21 cellular contexts compared by ENCODE assay signal in the genomic region with DNA sequence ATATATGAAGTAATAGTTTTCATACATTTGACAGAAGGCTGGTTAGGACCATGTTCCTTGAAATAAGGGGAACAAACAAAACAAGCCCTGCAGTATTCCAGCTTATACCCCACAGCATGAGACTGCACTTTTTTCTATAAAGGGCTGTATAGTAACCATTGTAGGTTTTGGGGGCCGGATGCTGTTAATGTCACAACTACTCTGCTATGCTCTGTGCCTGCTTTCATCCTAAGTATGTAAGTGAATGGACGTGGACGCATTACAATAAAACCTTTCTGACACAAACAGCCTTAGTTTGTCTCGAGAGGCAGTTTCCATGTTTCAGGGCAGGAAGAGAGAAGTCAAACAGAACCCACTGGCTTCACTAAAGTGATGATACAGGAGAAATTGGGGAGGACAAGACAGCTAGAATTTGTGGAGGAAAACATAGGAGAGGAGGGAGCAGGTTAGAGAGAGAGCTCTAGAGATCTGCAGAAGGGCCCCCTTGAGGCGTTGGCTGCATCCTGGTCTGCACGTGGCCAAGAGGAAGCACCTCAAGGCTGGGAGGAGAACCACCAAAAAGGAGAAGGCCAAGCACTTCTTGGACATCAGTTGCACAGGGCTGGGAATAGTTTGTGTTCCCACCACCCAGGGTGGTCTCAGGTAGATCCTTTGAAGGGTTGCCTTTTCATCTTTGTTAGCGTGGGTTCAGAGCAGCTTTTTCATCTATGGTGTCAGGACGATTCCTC.
DNase-seq lines count a peak whose midpoint lies in the region; ATAC-seq and TF ChIP-seq lines count a peak whose summit lies in the region.
"Had no signal": no experiment of that assay in that cellular context is flagged by ENCODE, and none has a peak within 500 bp of the region (broad histone marks: within the 10 kb centered on the region; RNA-seq: fewer than 3 reads in every experiment).

No MANE protein-coding gene starts in this region.

- CTCF ChIA-PET in activated CD4-positive, alpha-beta T cell treated with anti-CD3 and anti-CD28 coated beads, Interleukin-2, amount 10 ng/mL, durations not matched to agents 7 days and 5 days (lab: Charles Lee): interaction anchor here (1.3 kb wide), 1 partner anchor 27 kb away, joined by 3 read pairs; no protein-coding TSS in a partner anchor
- CTCF ChIA-PET in activated CD4-positive, alpha-beta T cell treated with anti-CD3 and anti-CD28 coated beads for 36 hours (lab: Charles Lee): interaction anchor here (0.6 kb wide), 1 partner anchor 990 kb away, joined by 3 read pairs; no protein-coding TSS in a partner anchor
- CTCF ChIA-PET in WTC11 (lab: Charles Lee): interaction anchor here (1.9 kb wide), 1 partner anchor 56 kb away, joined by 5 read pairs; no protein-coding TSS in a partner anchor

- H3K27me3 ChIP-seq in GM23338 (ENCODE audit: insufficient read depth) (no peaks in the 10 kb centered on the region), right atrium auricular region (no peaks in the 10 kb centered on the region)
- H3K27me3 ChIP-seq: BLaER1 treated with 17β-estradiol and CSF1 and Interleukin-3, amounts not matched to agents 10 nM and 100 nM; colonic mucosa; MG63 had no signal

- no peaks in the 10 kb centered on the region for H3K4me1 Mint-ChIP-seq in activated CD4-positive, alpha-beta T cell treated with anti-CD3 and anti-CD28 coated beads, Interleukin-2, amount 10 ng/mL, durations not matched to agents 7 days and 5 days
- peaks cover 2% of the 10 kb centered on the region for H3K4me1 Mint-ChIP-seq in activated CD4-positive, alpha-beta T cell treated with anti-CD3 and anti-CD28 coated beads for 36 hours
- H3K4me1 Mint-ChIP-seq in GM23338 (peaks cover 35% of the 10 kb centered on the region), WTC11 (peaks cover 40% of the 10 kb centered on the region), nephron progenitor cell (peaks cover 15% of the 10 kb centered on the region)

- H3K4me3 ChIP-seq in GM23338 (no peak overlapping the region), right atrium auricular region (no peak overlapping the region)
- H3K4me3 ChIP-seq: BLaER1 treated with 17β-estradiol and CSF1 and Interleukin-3, amounts not matched to agents 10 nM and 100 nM; colonic mucosa; lung; MG63; PC-9 had no signal

- no peaks in the 10 kb centered on the region for H3K9me3 Mint-ChIP-seq in activated CD4-positive, alpha-beta T cell treated with anti-CD3 and anti-CD28 coated beads, Interleukin-2, amount 10 ng/mL, durations not matched to agents 7 days and 5 days
- no peaks in the 10 kb centered on the region for H3K9me3 Mint-ChIP-seq in activated CD4-positive, alpha-beta T cell treated with anti-CD3 and anti-CD28 coated beads for 36 hours (ENCODE audit: low read depth)
- H3K9me3 Mint-ChIP-seq in GM23338: no peaks in the 10 kb centered on the region
- H3K9me3 Mint-ChIP-seq in WTC11: no peaks in the 10 kb centered on the region
- no peaks in the 10 kb centered on the region for H3K9me3 Mint-ChIP-seq in nephron progenitor cell
- H3K9me3 Mint-ChIP-seq: naive thymus-derived CD8-positive, alpha-beta T cell had no signal

- H3K27ac ChIP-seq in GM23338 (ENCODE audit: low read depth): peak overlapping the region; percentile 46; the same call in 1 of the 2 replicates
- no peak overlapping the region for H3K27ac ChIP-seq in right atrium auricular region
- H3K27ac ChIP-seq: colonic mucosa, PC-9 had no signal

- POLR2A ChIA-PET in activated CD4-positive, alpha-beta T cell treated with anti-CD3 and anti-CD28 coated beads, Interleukin-2, amount 10 ng/mL, durations not matched to agents 7 days and 5 days (lab: Charles Lee): no interaction called here
- POLR2A ChIA-PET in activated CD4-positive, alpha-beta T cell treated with anti-CD3 and anti-CD28 coated beads for 36 hours (lab: Charles Lee): interaction anchor here (0.6 kb wide), 1 partner anchor 462 kb away, joined by 3 read pairs; no protein-coding TSS in a partner anchor
- POLR2A ChIA-PET in WTC11 (lab: Charles Lee): no interaction called here

- H3F3A ChIP-seq in GM23338 (replicated peaks; ENCODE audit: low read depth): no peaks in the 10 kb centered on the region; the same call in 1 of the 2 replicates

- no peaks in the 10 kb centered on the region for H3K9me2 ChIP-seq in GM23338 (ENCODE audit: insufficient read depth)
- H3K9me2 ChIP-seq: SK-N-SH had no signal

- H3K4me3 Mint-ChIP-seq in activated CD4-positive, alpha-beta T cell treated with anti-CD3 and anti-CD28 coated beads, Interleukin-2, amount 10 ng/mL, durations not matched to agents 7 days and 5 days: no peak overlapping the region
- no peak overlapping the region for H3K4me3 Mint-ChIP-seq in activated CD4-positive, alpha-beta T cell treated with anti-CD3 and anti-CD28 coated beads for 36 hours
- H3K4me3 Mint-ChIP-seq in GM23338 (peak overlapping the region; percentile 8; the same call in 1 of the 3 replicates), WTC11 (no peak overlapping the region), nephron progenitor cell (no peak overlapping the region)
- H3K4me3 Mint-ChIP-seq: naive thymus-derived CD8-positive, alpha-beta T cell had no signal

- DNase-seq in activated CD4-positive, alpha-beta T cell treated with anti-CD3 and anti-CD28 coated beads, Interleukin-2, amount 10 ng/mL, durations not matched to agents 7 days and 5 days: no peak
- no peak for DNase-seq in activated CD4-positive, alpha-beta T cell treated with anti-CD3 and anti-CD28 coated beads for 36 hours
- DNase-seq in GM23338 (ENCODE audit: low spot score): peak; percentile 28
- no peak for DNase-seq in WTC11 (ENCODE audit: low spot score)
- no peak for DNase-seq in nephron progenitor cell
- no peak for DNase-seq in hypothalamus (lab: John Stamatoyannopoulos, UW)
- no peak for DNase-seq in HT-29 (ENCODE audit: low spot score)
- no peak for DNase-seq in right atrium auricular region (ENCODE audit: low spot score)
- DNase-seq: colonic mucosa; hippocampal formation; islet precursor cell; MG63; naive thymus-derived CD8-positive, alpha-beta T cell; NCI-H1694; NCI-H774; PC-9; SK-N-SH; stimulated activated CD4-positive, alpha-beta T cell treated with anti-CD3 and anti-CD28 coated beads, Interleukin-2, amount 100 ng/mL, for 24 hours had no signal

- H3K79me2 ChIP-seq in GM23338 (replicated peaks; ENCODE audit: insufficient read depth): no peaks in the 10 kb centered on the region

- H3K4me2 ChIP-seq in GM23338: peak overlapping the region; percentile 24
- H3K4me2 ChIP-seq: PC-9, SK-N-SH had no signal

- intact Hi-C loops in activated CD4-positive, alpha-beta T cell treated with anti-CD3 and anti-CD28 coated beads for 36 hours (cut with DNase I, micrococcal nuclease): no loop called here

- H3K4me1 ChIP-seq in GM23338 (ENCODE audit: insufficient read depth) (peaks cover 36% of the 10 kb centered on the region), right atrium auricular region (no peaks in the 10 kb centered on the region)
- H3K4me1 ChIP-seq: colonic mucosa had no signal

- no peaks in the 10 kb centered on the region for H4K20me1 ChIP-seq in GM23338 (replicated peaks; ENCODE audit: insufficient read depth)

- H3K36me3 ChIP-seq in GM23338 (ENCODE audit: insufficient read depth) (no peaks in the 10 kb centered on the region), right atrium auricular region (no peaks in the 10 kb centered on the region)
- H3K36me3 ChIP-seq: colonic mucosa, MG63 had no signal

- H3K27ac Mint-ChIP-seq in activated CD4-positive, alpha-beta T cell treated with anti-CD3 and anti-CD28 coated beads, Interleukin-2, amount 10 ng/mL, durations not matched to agents 7 days and 5 days: peak overlapping the region; percentile 12
- H3K27ac Mint-ChIP-seq in activated CD4-positive, alpha-beta T cell treated with anti-CD3 and anti-CD28 coated beads for 36 hours: no peak overlapping the region
- peak overlapping the region; percentile 68; the same call in 1 of the 2 replicates for H3K27ac Mint-ChIP-seq in GM23338
- H3K27ac Mint-ChIP-seq in WTC11: peak overlapping the region; percentile 89
- H3K27ac Mint-ChIP-seq in nephron progenitor cell: peak overlapping the region; percentile 79
- H3K27ac Mint-ChIP-seq: progenitor cell of endocrine pancreas had no signal

- no peaks in the 10 kb centered on the region for H3K9me3 ChIP-seq in right atrium auricular region
- H3K9me3 ChIP-seq: BLaER1 treated with 17β-estradiol and CSF1 and Interleukin-3, amounts not matched to agents 10 nM and 100 nM; colonic mucosa; MG63; SK-N-SH had no signal

- peaks cover 6% of the 10 kb centered on the region for H3K36me3 Mint-ChIP-seq in activated CD4-positive, alpha-beta T cell treated with anti-CD3 and anti-CD28 coated beads, Interleukin-2, amount 10 ng/mL, durations not matched to agents 7 days and 5 days (ENCODE audit: low read depth)
- H3K36me3 Mint-ChIP-seq in activated CD4-positive, alpha-beta T cell treated with anti-CD3 and anti-CD28 coated beads for 36 hours (ENCODE audit: low read depth): peaks cover 47% of the 10 kb centered on the region
- H3K36me3 Mint-ChIP-seq in GM23338 (ENCODE audit: low read depth) (no peaks in the 10 kb centered on the region), WTC11 (no peaks in the 10 kb centered on the region), nephron progenitor cell (ENCODE audit: low read depth) (no peaks in the 10 kb centered on the region)

- H2AFZ ChIP-seq in GM23338: no peak overlapping the region
- H2AFZ ChIP-seq: PC-9 had no signal

- no peak for ATAC-seq in activated CD4-positive, alpha-beta T cell treated with anti-CD3 and anti-CD28 coated beads for 36 hours
- ATAC-seq in GM23338 (peak; percentile 47), WTC11 (peak; percentile 53)
- ATAC-seq: naive thymus-derived CD8-positive, alpha-beta T cell had no signal

- H3K27me3 Mint-ChIP-seq in activated CD4-positive, alpha-beta T cell treated with anti-CD3 and anti-CD28 coated beads, Interleukin-2, amount 10 ng/mL, durations not matched to agents 7 days and 5 days: no peaks in the 10 kb centered on the region
- H3K27me3 Mint-ChIP-seq in activated CD4-positive, alpha-beta T cell treated with anti-CD3 and anti-CD28 coated beads for 36 hours: no peaks in the 10 kb centered on the region
- H3K27me3 Mint-ChIP-seq in GM23338 (ENCODE audit: insufficient read depth, low read depth, poor library complexity) (peaks cover 5% of the 10 kb centered on the region), WTC11 (ENCODE audit: low read depth) (no peaks in the 10 kb centered on the region), nephron progenitor cell (ENCODE audit: low read depth, poor library complexity) (no peaks in the 10 kb centered on the region)
- H3K27me3 Mint-ChIP-seq: naive thymus-derived CD8-positive, alpha-beta T cell; progenitor cell of endocrine pancreas had no signal

- no peak; a peak in 1 of 4 replicates for TF ChIP-seq CTCF in GM23338 (conservative IDR thresholded peaks at IDR 0.05; ENCODE audit: low read depth in 2 of 2)
- TF ChIP-seq CTCF in WTC11 (IDR thresholded peaks at IDR 0.05): no peak
- TF ChIP-seq CTCF in nephron progenitor cell (IDR thresholded peaks at IDR 0.05): no peak
- no peak for TF ChIP-seq CTCF in right atrium auricular region (IDR thresholded peaks at IDR 0.05)

TF ChIP-seq in GM23338, 12 proteins besides CTCF, POLR2A, EP300 and RAD21 (continues in another document):
- no peak for TF ChIP-seq ZNF114 (CRISPR knock-in tag; IDR thresholded peaks at IDR 0.05)
